Comparison of ENCODE assay signal across 1 cellular context in genomic region chr1:161177936-161178244, GRCh38.
TF ChIP-seq lines count a peak whose summit lies in the region.

No MANE protein-coding gene starts in this region.

TF ChIP-seq in H1, 55 proteins besides CTCF, POLR2A, EP300 and RAD21:
- TF ChIP-seq GABPA (IDR thresholded peaks at IDR 0.05; ENCODE audit: borderline replicate concordance, insufficient read depth, low read length) (no peak), MAFK (IDR thresholded peaks at IDR 0.05; ENCODE audit: low read depth, low read length) (no peak), ASH2L (IDR thresholded peaks at IDR 0.05; ENCODE audit: low read length) (no peak), BRCA1 (IDR thresholded peaks at IDR 0.05; ENCODE audit: low read depth, low read length) (no peak), CHD7 (IDR thresholded peaks at IDR 0.05; ENCODE audit: insufficient replicate concordance, low read length) (no peak), NRF1 (IDR thresholded peaks at IDR 0.05; ENCODE audit: low read depth, low read length) (no peak), JUND (IDR thresholded peaks at IDR 0.05; ENCODE audit: low read length) (no peak), CREB1 (IDR thresholded peaks at IDR 0.05) (no peak), RBBP5 (IDR thresholded peaks at IDR 0.05; ENCODE audit: borderline replicate concordance, low read depth, low read length) (no peak), CHD1 (IDR thresholded peaks at IDR 0.05; ENCODE audit: low read depth, low read length) (no peak), TCF12 (IDR thresholded peaks at IDR 0.05; ENCODE audit: low read depth, low read length) (no peak), KDM1A (IDR thresholded peaks at IDR 0.05; ENCODE audit: borderline replicate concordance, low read length) (no peak)
